25 cellular contexts compared by ENCODE assay signal in the genomic region with DNA sequence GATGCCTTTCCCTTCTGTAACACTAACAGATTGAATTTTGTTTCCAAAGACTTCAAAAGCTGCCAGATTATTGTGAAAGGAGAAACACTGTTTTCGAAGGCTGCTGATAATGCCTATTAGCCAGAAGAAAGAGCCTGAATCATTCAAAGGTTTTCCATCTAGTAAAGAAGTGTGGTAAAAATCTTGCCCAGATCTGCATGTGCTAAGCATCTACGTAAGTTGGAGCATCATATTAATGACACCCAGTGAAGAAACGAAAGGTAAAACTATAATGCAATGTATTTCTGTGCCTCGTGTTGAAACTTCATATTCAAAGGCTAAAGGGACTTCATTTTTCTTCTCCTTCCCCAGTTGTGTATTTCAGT.
"Had no signal": no experiment of that assay in that cellular context is flagged by ENCODE, and none has a peak within 500 bp of the region (broad histone marks: within the 10 kb centered on the region; RNA-seq: fewer than 3 reads in every experiment).

No MANE protein-coding gene starts in this region.

- H3K36me3 ChIP-seq: ascending aorta had no signal

- H3K4me2 ChIP-seq: KMS-11 had no signal

- ATAC-seq: activated CD8-positive, alpha-beta memory T cell treated with anti-CD3 and anti-CD28 coated beads, Interleukin-2, amount 10 ng/mL, durations not matched to agents 7 days and 5 days; activated CD8-positive, alpha-beta T cell treated with anti-CD3 and anti-CD28 coated beads, Interleukin-2, amount 10 ng/mL, durations not matched to agents 7 days and 5 days; body of pancreas; PC-3; T-helper 17 cell; WTC11 had no signal

- H3K36me3 Mint-ChIP-seq: activated naive CD4-positive, alpha-beta T cell treated with anti-CD3 and anti-CD28 coated beads, Interleukin-2, amount 50 U/mL, for 24 hours; WTC11 had no signal

- H3K9me3 ChIP-seq: ascending aorta, body of pancreas had no signal

- H3K27me3 ChIP-seq: ascending aorta, body of pancreas had no signal

- H3K27ac ChIP-seq: body of pancreas, KMS-11 had no signal

- H3K9me3 Mint-ChIP-seq: activated T-helper 1 cell treated with anti-CD3 and anti-CD28 coated beads, Interleukin-12 subunit alpha, Interleukin-12 subunit beta, Interleukin-2, Interleukin-4 antibody, amounts not matched to agents 30 ng/mL and 10 ng/mL and 1 ng/mL, durations not matched to agents 14 hours and 24 hours and 36 hours; WTC11 had no signal

- H3K4me1 Mint-ChIP-seq: T-helper 17 cell had no signal

- H3K4me3 ChIP-seq: ascending aorta, body of pancreas had no signal

- H3K4me1 ChIP-seq: ascending aorta, body of pancreas had no signal

- H3K4me3 Mint-ChIP-seq: activated CD8-positive, alpha-beta memory T cell treated with anti-CD3 and anti-CD28 coated beads, Interleukin-2, amount 10 ng/mL, durations not matched to agents 7 days and 5 days; activated CD8-positive, alpha-beta T cell treated with anti-CD3 and anti-CD28 coated beads, Interleukin-2, amount 10 ng/mL, durations not matched to agents 7 days and 5 days; activated naive CD4-positive, alpha-beta T cell treated with anti-CD3 and anti-CD28 coated beads, Interleukin-2, amount 50 U/mL, for 24 hours; activated T-cell treated with anti-CD3 and anti-CD28 coated beads, Interleukin-2, amount 50 U/mL, for 24 hours; activated T-helper 1 cell treated with anti-CD3 and anti-CD28 coated beads, Interleukin-12 subunit alpha, Interleukin-12 subunit beta, Interleukin-2, Interleukin-4 antibody, amounts not matched to agents 30 ng/mL and 10 ng/mL and 1 ng/mL, durations not matched to agents 14 hours and 24 hours and 36 hours; T-helper 17 cell; WTC11 had no signal

- H3K9ac ChIP-seq: KMS-11 had no signal

- DNase-seq: activated CD4-positive, alpha-beta T cell treated with anti-CD3 and anti-CD28 coated beads for 48 hours; activated CD4-positive, alpha-beta T cell treated with anti-CD3 and anti-CD28 coated beads, Interleukin-2, amount 50 U/mL, for 4 hours; activated CD4-positive, CD25-positive, alpha-beta regulatory T cell treated with anti-CD3 and anti-CD28 coated beads, Interleukin-2, amount 50 U/mL, for 72 hours; activated CD8-positive, alpha-beta memory T cell treated with anti-CD3 and anti-CD28 coated beads, Interleukin-2, amount 10 ng/mL, durations not matched to agents 7 days and 5 days; activated CD8-positive, alpha-beta T cell treated with anti-CD3 and anti-CD28 coated beads, Interleukin-2, amount 10 ng/mL, durations not matched to agents 7 days and 5 days; activated effector memory CD4-positive, alpha-beta T cell treated with Interleukin-2 at 50 U/mL for 16 hours; activated naive CD4-positive, alpha-beta T cell; activated T-cell treated with anti-CD3 and anti-CD28 coated beads, Interleukin-2, amount 50 U/mL, for 24 hours; body of pancreas; MM.1S; NCI-H1105; NCI-H1436; NCI-H1694 treated with DMSO at 0.1 percent for 48 hours; NCI-H2029 treated with DMSO at 0.1 percent for 48 hours; NCI-H446; NCI-H524; PC-3; SIG-M5; T-helper 17 cell; T-helper 9 cell had no signal

- H3K27me3 Mint-ChIP-seq: activated CD8-positive, alpha-beta memory T cell treated with anti-CD3 and anti-CD28 coated beads, Interleukin-2, amount 10 ng/mL, durations not matched to agents 7 days and 5 days; activated naive CD4-positive, alpha-beta T cell treated with anti-CD3 and anti-CD28 coated beads, Interleukin-2, amount 50 U/mL, for 24 hours; activated T-cell treated with anti-CD3 and anti-CD28 coated beads, Interleukin-2, amount 50 U/mL, for 24 hours; T-helper 17 cell had no signal

- H3K27ac Mint-ChIP-seq: activated CD8-positive, alpha-beta memory T cell treated with anti-CD3 and anti-CD28 coated beads, Interleukin-2, amount 10 ng/mL, durations not matched to agents 7 days and 5 days; activated CD8-positive, alpha-beta T cell treated with anti-CD3 and anti-CD28 coated beads, Interleukin-2, amount 10 ng/mL, durations not matched to agents 7 days and 5 days; activated naive CD4-positive, alpha-beta T cell treated with anti-CD3 and anti-CD28 coated beads, Interleukin-2, amount 50 U/mL, for 24 hours; activated T-cell treated with anti-CD3 and anti-CD28 coated beads, Interleukin-2, amount 50 U/mL, for 24 hours; activated T-helper 1 cell treated with anti-CD3 and anti-CD28 coated beads, Interleukin-12 subunit alpha, Interleukin-12 subunit beta, Interleukin-2, Interleukin-4 antibody, amounts not matched to agents 30 ng/mL and 10 ng/mL and 1 ng/mL, durations not matched to agents 14 hours and 24 hours and 36 hours; T-helper 17 cell; WTC11 had no signal
